Comparison of ENCODE assay signal across 8 cellular contexts in the genomic region with DNA sequence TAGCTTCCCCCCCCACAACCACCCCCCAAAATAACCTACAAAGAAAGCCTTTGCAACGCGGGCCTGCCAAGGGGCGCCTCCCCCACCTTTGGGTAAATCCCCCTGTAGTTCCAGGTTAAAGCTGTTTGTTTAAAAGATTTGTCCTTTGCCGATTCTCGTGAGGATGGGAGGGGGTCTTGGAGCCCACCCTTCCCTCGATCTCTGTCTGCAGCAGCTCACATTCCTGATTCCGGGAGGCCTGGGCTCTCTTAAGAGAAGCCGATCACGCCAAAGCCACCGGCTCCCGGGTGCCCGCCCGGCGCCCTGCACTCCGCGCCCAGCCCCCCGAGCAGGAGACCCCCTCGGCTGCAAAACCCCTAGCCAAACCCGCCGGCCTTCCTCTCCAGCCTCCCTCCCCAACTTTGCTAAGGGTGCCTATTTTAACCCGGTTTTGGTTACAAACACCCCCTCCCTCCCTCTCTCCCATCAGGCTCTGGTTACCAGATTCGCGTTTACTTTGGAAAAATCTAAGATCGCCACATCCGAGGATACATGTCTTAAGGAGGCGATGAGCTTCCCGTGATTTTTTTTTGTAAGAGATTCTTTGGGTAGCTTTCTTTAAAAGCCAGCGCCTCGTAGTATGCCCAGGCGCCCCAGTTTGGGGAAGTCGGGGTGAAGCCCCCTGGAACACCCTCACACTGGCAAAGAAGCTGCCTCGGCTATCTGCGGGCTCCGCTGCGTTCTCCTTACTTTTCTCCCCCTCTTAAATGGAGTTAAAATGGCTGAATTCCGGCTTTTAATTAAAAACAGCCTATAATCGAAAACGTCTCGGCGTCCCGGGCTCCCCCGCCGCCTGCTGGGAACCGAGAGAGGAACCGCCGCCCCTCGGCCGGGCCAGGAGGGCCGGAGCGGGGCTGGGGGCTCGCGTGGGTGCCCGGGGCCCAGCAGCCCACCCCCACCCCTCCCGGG. TPM values are rescaled to one million over a fixed set of nuclear protein-coding genes. Genes with fewer than 3 reads are reported as not detected.
DNase-seq lines count a peak whose midpoint lies in the region; ATAC-seq and TF ChIP-seq lines count a peak whose summit lies in the region.

No MANE protein-coding gene starts in this region.

- intact Hi-C loops in Right ventricle myocardium superior (cut with DNase I) (no loop called here), cardiac septum (cut with DNase I) (no loop called here)

- H3K4me3 ChIP-seq in SK-N-MC (peak overlapping the region; percentile 99), endodermal cell (ENCODE audit: low read length) (peak overlapping the region; percentile 100), muscle layer of colon (ENCODE audit: low read depth in 1 of 2, low read length in 2 of 2) (peak overlapping the region; percentile 97 to 99)

- peak; percentile 23 for TF ChIP-seq CTCF in endodermal cell (conservative IDR thresholded peaks at IDR 0.05)

- H3K4me3 Mint-ChIP-seq in endodermal cell = peak overlapping the region; percentile 96

- peak overlapping the region; percentile 96 for H3K27ac Mint-ChIP-seq in endodermal cell

- peaks cover 9% of the 10 kb centered on the region for H3K27me3 Mint-ChIP-seq in endodermal cell (ENCODE audit: insufficient read depth)

- no peaks in the 10 kb centered on the region for H3K36me3 ChIP-seq in SK-N-MC (ENCODE audit: insufficient read depth, low read length)
- peaks cover 24% of the 10 kb centered on the region for H3K36me3 ChIP-seq in endodermal cell (ENCODE audit: control insufficient read depth, insufficient read depth, low read length)
- H3K36me3 ChIP-seq in muscle layer of colon (ENCODE audit: insufficient read depth, low read length) = no peaks in the 10 kb centered on the region

- H3K4me1 Mint-ChIP-seq in endodermal cell = peaks cover 10% of the 10 kb centered on the region

- H3K27me3 ChIP-seq in endodermal cell (ENCODE audit: control insufficient read depth, insufficient read depth, low read length, poor library complexity, severe bottlenecking) = no peaks in the 10 kb centered on the region
- H3K27me3 ChIP-seq in muscle layer of colon (ENCODE audit: control insufficient read depth in 1 of 2, insufficient read depth in 2 of 2, low read length in 2 of 2) = no peaks in the 10 kb centered on the region

- DNase-seq in Right ventricle myocardium superior = peak; percentile 58
- DNase-seq in cardiac septum (ENCODE audit: low spot score) = no peak
- DNase-seq in SK-N-MC (ENCODE audit: low read depth, low spot score) = no peak
- peak; percentile 78 for DNase-seq in endodermal cell
- no peak for DNase-seq in GF-D8 (lab: John Stamatoyannopoulos, UW)
- DNase-seq in SKM-1 treated with dmso at 0.1 percent for 144 hours (lab: John Stamatoyannopoulos, UW; ENCODE audit: unreplicated experiment) = no peak
- no peak for DNase-seq in hippocampal formation (lab: John Stamatoyannopoulos, UW)

- peak overlapping the region; percentile 99 for H3K9ac ChIP-seq in SK-N-MC (ENCODE audit: insufficient read length)
- peak overlapping the region; percentile 100 for H3K9ac ChIP-seq in endodermal cell (ENCODE audit: extremely low read depth, low read length, poor library complexity, severe bottlenecking)
- peak overlapping the region; percentile 93 for H3K9ac ChIP-seq in muscle layer of colon (ENCODE audit: low read length)

- H3K9me3 ChIP-seq in SK-N-MC (ENCODE audit: low read depth, low read length) (no peaks in the 10 kb centered on the region), endodermal cell (ENCODE audit: control insufficient read depth, low read length) (no peaks in the 10 kb centered on the region), muscle layer of colon (ENCODE audit: low read length) (no peaks in the 10 kb centered on the region)

- H3K27ac ChIP-seq in SK-N-MC (peak overlapping the region; percentile 99), endodermal cell (ENCODE audit: low read depth, low read length) (peak overlapping the region; percentile 98), muscle layer of colon (ENCODE audit: low read depth, low read length) (peak overlapping the region; percentile 100)

- peaks cover 11% of the 10 kb centered on the region for H3K36me3 Mint-ChIP-seq in endodermal cell (ENCODE audit: low read depth)

- ATAC-seq in Right ventricle myocardium superior (ENCODE audit: poor library complexity) = no peak

- H3K4me1 ChIP-seq in endodermal cell (ENCODE audit: control insufficient read depth, insufficient read depth, low read length) (peaks cover 7% of the 10 kb centered on the region), muscle layer of colon (ENCODE audit: insufficient read depth, low read length) (peaks cover 15% of the 10 kb centered on the region)

- 0% methylated on average over 18 to 53 of the region's 54 CpGs for WGBS in endodermal cell (ENCODE audit: insufficient coverage in 1 of 2, insufficient read length in 1 of 2), 2 experiments

- no peaks in the 10 kb centered on the region for H3K9me3 Mint-ChIP-seq in endodermal cell

RNA-seq across cellular contexts. Expression of a gene that starts 1.0 kb away (rescaled TPM):
- total RNA-seq in Right ventricle myocardium superior = 29.5 TPM
- 40.5 TPM for total RNA-seq in cardiac septum
- total RNA-seq in endodermal cell = 100 to 1,000 TPM; 103 to 136 TPM
- 48.8 TPM for polyA plus RNA-seq in endodermal cell (2013, experiment 1 of 2)
- 55.8 TPM for polyA plus RNA-seq in endodermal cell (2013, experiment 2 of 2)

Comparison
In these comparisons a context has a peak if more than half of its experiments do, and no peak if none do; other contexts are left out.
1. DNase-seq: peak in Right ventricle myocardium superior (single experiment) and endodermal cell (single experiment); none in cardiac septum (single experiment), SK-N-MC (single experiment), GF-D8 (single experiment), SKM-1 treated with dmso at 0.1 percent for 144 hours (single experiment) and hippocampal formation (0 of 2).
2. Peak in every context shown above with its lines, with median percentiles within 50 percentile points of each other: H3K27ac ChIP-seq, H3K4me3 ChIP-seq and H3K9ac ChIP-seq.